In the genomic region with DNA sequence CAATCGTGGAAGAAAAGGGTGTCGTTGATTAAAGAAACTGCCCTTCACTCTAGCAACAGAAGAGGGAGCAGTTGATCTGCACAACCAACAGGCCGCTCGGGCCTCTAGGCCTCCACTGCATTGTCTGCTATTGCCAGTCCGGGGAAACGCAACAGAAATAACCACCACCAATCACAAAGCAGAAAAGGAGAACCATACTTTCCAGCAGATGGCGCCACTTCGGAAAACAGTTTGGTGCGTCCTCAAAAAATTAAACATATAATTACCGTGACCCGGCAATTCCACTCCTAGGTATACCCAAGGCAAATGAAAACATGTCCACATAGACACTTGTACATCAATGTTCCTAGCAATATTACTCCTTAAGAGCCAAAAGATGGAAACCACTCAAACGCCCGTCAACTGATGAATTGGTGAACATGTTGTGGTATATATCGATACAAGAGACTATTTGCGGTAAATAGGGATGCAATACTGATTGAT, we compare ENCODE assay signal across 8 cellular contexts.
DNase-seq lines count a peak whose midpoint lies in the region; ATAC-seq, FAIRE-seq and TF ChIP-seq lines count a peak whose summit lies in the region.

No MANE protein-coding gene starts in this region.

- CTCF ChIA-PET in K562 (lab: Yijun Ruan, JAX; ENCODE audit: low intra/inter-chr PET ratio) = interaction anchor here (0.7 to 2.0 kb wide), 2 partner anchors 256 to 258 kb away, joined by 3 to 9 read pairs; no protein-coding TSS in a partner anchor

- TF ChIP-seq POLR2A in K562 (conservative IDR thresholded peaks at IDR 0.05) = no peak

- TF ChIP-seq EP300 in K562 (IDR thresholded peaks at IDR 0.05; ENCODE audit: low read length) = no peak

- POLR2A ChIA-PET in K562 (lab: Yijun Ruan, JAX) = no interaction called here

- intact Hi-C loops in K562 (cut with micrococcal nuclease) = no loop called here

- H3K4me1 ChIP-seq in K562 (replicated peaks in 1 of 2; ENCODE audit: control insufficient read depth in 2 of 2, insufficient read depth in 2 of 2, low read length in 2 of 2) (peaks cover 3 to 9% of the 10 kb centered on the region in 2 experiments; a peak in 3 of 5 replicates), smooth muscle cell (ENCODE audit: low read depth) (no peaks in the 10 kb centered on the region)

- TF ChIP-seq CTCF in K562 (IDR thresholded peaks at IDR 0.05 in 2 of 3, conservative IDR thresholded peaks at IDR 0.05 in 1 of 3; ENCODE audit: insufficient read depth in 2 of 3, low read depth in 1 of 3, low read length in 3 of 3) = peak; percentile 89 to 97 (median 96)
- peak; percentile 89 for TF ChIP-seq CTCF in smooth muscle cell (IDR thresholded peaks at IDR 0.05; ENCODE audit: borderline replicate concordance, insufficient read depth, poor library complexity, severe bottlenecking)

- H3K4me2 ChIP-seq in K562 (ENCODE audit: insufficient read depth, low read length) = no peak overlapping the region
- H3K4me2 ChIP-seq in smooth muscle cell = no peak overlapping the region

- H3K36me3 ChIP-seq in K562 (ENCODE audit: control insufficient read depth, insufficient read depth, low read length) (no peaks in the 10 kb centered on the region), smooth muscle cell (ENCODE audit: low read depth) (no peaks in the 10 kb centered on the region)

- H3K9ac ChIP-seq in K562 (ENCODE audit: insufficient read depth in 1 of 2, low read depth in 2 of 2, low read length in 2 of 2) (no peak overlapping the region), smooth muscle cell (ENCODE audit: low read depth) (no peak overlapping the region)

- H3K27ac ChIP-seq in K562 (ENCODE audit: extremely low read depth, low read depth, low read length) (no peak overlapping the region), smooth muscle cell (ENCODE audit: low read depth) (no peak overlapping the region)

- in situ Hi-C loops in K562 (cut with MboI) = loop anchor here (10.0 kb wide), 1 partner anchor 407 kb away; no protein-coding TSS in a partner anchor

- no peaks in the 10 kb centered on the region for H4K20me1 ChIP-seq in K562 (replicated peaks; ENCODE audit: control insufficient read depth, insufficient read depth, low read length)
- no peaks in the 10 kb centered on the region for H4K20me1 ChIP-seq in smooth muscle cell (ENCODE audit: low read depth)

- H2AFZ ChIP-seq in K562 (ENCODE audit: low read depth, low read length) (no peak overlapping the region; the same call in 1 of the 2 replicates), smooth muscle cell (ENCODE audit: low read depth) (no peak overlapping the region)

- peak; percentile 84 to 91 for TF ChIP-seq RAD21 in K562 (CRISPR knock-in tag; conservative IDR thresholded peaks at IDR 0.05 in 1 of 2, IDR thresholded peaks at IDR 0.05 in 1 of 2)

- H3K79me2 ChIP-seq in K562 (ENCODE audit: control insufficient read depth, insufficient read depth, low read length) (no peaks in the 10 kb centered on the region), smooth muscle cell (ENCODE audit: low read depth) (no peaks in the 10 kb centered on the region)

- H3K27me3 ChIP-seq in K562 (ENCODE audit: control insufficient read depth in 2 of 2, insufficient read depth in 2 of 2, low read length in 2 of 2) = peaks cover 4 to 20% of the 10 kb centered on the region in 2 experiments; a peak in 4 of 5 replicates
- no peaks in the 10 kb centered on the region for H3K27me3 ChIP-seq in smooth muscle cell (ENCODE audit: low read depth)

- ATAC-seq in HG02938 (IDR thresholded peaks at IDR 0.05; ENCODE audit: unreplicated experiment) (peak; percentile 56), K562 (peak; percentile 99), GM21528 (IDR thresholded peaks at IDR 0.05; ENCODE audit: low FRiP score, unreplicated experiment) (no peak)

- no peaks in the 10 kb centered on the region for H3F3A ChIP-seq in smooth muscle cell (ENCODE audit: low read depth)

- 22% methylated on average over 15 of the region's 15 CpGs for WGBS in K562 (ENCODE audit: insufficient coverage, low coverage, missing lambda C conversion rate)
- WGBS in smooth muscle cell (ENCODE audit: low lambda C conversion rate) = 38% methylated on average over 15 of the region's 15 CpGs

- H3K9me3 ChIP-seq in K562 (replicated peaks; ENCODE audit: control insufficient read depth, insufficient read depth, low read depth, low read length) (no peaks in the 10 kb centered on the region), smooth muscle cell (replicated peaks; ENCODE audit: low read depth) (no peaks in the 10 kb centered on the region)

- H3K4me3 ChIP-seq in K562 = no peak overlapping the region
- no peak overlapping the region for H3K4me3 ChIP-seq in smooth muscle cell

- DNase-seq in ELF-1 (ENCODE audit: low read depth, low spot score) (peak; percentile 93), NOMO-1 treated with dmso at 0.1 percent for 144 hours (lab: John Stamatoyannopoulos, UW; ENCODE audit: unreplicated experiment) (peak; percentile 7), K562 (ENCODE audit: extremely low read depth in 1 of 4, low spot score in 3 of 4) (peak; percentile 66 to 84 (median 72)), iPS DF 19.7 (ENCODE audit: low read depth, low spot score) (peak; percentile 83), smooth muscle cell (lab: John Stamatoyannopoulos, UW; ENCODE audit: unreplicated experiment) (peak; percentile 24), NCI-H1694 treated with DMSO at 0.1 percent for 48 hours (lab: John Stamatoyannopoulos, UW) (no peak)

- peak; percentile 95 for FAIRE-seq in K562 (lab: Jason Lieb, UNC)

- BruUV-seq in K562 (replicated peaks; lab: Mats Ljungman, UMichigan) = no TSS peak

- H3K9me1 ChIP-seq in K562 (ENCODE audit: control insufficient read depth, insufficient read depth, low read length) = no peaks in the 10 kb centered on the region

TF ChIP-seq in K562, 482 proteins besides CTCF, POLR2A, EP300 and RAD21 (continues in another document):
- TF ChIP-seq BDP1 (IDR thresholded peaks at IDR 0.05; ENCODE audit: insufficient read depth, insufficient read length) (no peak), ARID2 (IDR thresholded peaks at IDR 0.05) (no peak), SRSF1 (IDR thresholded peaks at IDR 0.05; ENCODE audit: low read depth, low read length) (no peak), CHD4 (IDR thresholded peaks at IDR 0.05; ENCODE audit: insufficient read depth, insufficient replicate concordance, low read depth, low read length, poor library complexity, severe bottlenecking) (no peak), MAFF (IDR thresholded peaks at IDR 0.05; ENCODE audit: low read length) (no peak), CEBPG (CRISPR knock-in tag; IDR thresholded peaks at IDR 0.05) (no peak), CEBPG (tag; conservative IDR thresholded peaks at IDR 0.05 in 1 of 2, IDR thresholded peaks at IDR 0.05 in 1 of 2) (no peak), SREBF1 (IDR thresholded peaks at IDR 0.05; ENCODE audit: borderline replicate concordance, low read depth, low read length) (no peak), RBM39 (optimal IDR thresholded peaks at IDR 0.05; ENCODE audit: low read depth, low read length) (no peak), CCNT2 (IDR thresholded peaks at IDR 0.05; ENCODE audit: borderline replicate concordance, extremely low read depth, insufficient read length, low read depth, low read length) (no peak), NONO (IDR thresholded peaks at IDR 0.05; ENCODE audit: low read depth in 2 of 2, low read length in 1 of 2) (no peak), NR1H2 (CRISPR knock-in tag; IDR thresholded peaks at IDR 0.05) (no peak)
- TF ChIP-seq, protein P1, sequence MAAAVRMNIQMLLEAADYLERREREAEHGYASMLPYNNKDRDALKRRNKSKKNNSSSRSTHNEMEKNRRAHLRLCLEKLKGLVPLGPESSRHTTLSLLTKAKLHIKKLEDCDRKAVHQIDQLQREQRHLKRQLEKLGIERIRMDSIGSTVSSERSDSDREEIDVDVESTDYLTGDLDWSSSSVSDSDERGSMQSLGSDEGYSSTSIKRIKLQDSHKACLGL (CRISPR knock-in tag; IDR thresholded peaks at IDR 0.05; ENCODE audit: borderline replicate concordance, poor library complexity, severe bottlenecking) = no peak
- TF ChIP-seq, protein P2, sequence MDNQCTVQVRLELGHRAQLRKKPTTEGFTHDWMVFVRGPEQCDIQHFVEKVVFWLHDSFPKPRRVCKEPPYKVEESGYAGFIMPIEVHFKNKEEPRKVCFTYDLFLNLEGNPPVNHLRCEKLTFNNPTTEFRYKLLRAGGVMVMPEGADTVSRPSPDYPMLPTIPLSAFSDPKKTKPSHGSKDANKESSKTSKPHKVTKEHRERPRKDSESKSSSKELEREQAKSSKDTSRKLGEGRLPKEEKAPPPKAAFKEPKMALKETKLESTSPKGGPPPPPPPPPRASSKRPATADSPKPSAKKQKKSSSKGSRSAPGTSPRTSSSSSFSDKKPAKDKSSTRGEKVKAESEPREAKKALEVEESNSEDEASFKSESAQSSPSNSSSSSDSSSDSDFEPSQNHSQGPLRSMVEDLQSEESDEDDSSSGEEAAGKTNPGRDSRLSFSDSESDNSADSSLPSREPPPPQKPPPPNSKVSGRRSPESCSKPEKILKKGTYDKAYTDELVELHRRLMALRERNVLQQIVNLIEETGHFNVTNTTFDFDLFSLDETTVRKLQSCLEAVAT (IDR thresholded peaks at IDR 0.05) = no peak
- TF ChIP-seq, protein P3, sequence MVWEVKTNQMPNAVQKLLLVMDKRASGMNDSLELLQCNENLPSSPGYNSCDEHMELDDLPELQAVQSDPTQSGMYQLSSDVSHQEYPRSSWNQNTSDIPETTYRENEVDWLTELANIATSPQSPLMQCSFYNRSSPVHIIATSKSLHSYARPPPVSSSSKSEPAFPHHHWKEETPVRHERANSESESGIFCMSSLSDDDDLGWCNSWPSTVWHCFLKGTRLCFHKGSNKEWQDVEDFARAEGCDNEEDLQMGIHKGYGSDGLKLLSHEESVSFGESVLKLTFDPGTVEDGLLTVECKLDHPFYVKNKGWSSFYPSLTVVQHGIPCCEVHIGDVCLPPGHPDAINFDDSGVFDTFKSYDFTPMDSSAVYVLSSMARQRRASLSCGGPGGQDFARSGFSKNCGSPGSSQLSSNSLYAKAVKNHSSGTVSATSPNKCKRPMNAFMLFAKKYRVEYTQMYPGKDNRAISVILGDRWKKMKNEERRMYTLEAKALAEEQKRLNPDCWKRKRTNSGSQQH (CRISPR knock-in tag; IDR thresholded peaks at IDR 0.05) = no peak
- TF ChIP-seq, protein P4, sequence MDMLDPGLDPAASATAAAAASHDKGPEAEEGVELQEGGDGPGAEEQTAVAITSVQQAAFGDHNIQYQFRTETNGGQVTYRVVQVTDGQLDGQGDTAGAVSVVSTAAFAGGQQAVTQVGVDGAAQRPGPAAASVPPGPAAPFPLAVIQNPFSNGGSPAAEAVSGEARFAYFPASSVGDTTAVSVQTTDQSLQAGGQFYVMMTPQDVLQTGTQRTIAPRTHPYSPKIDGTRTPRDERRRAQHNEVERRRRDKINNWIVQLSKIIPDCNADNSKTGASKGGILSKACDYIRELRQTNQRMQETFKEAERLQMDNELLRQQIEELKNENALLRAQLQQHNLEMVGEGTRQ (CRISPR knock-in tag; IDR thresholded peaks at IDR 0.05) = no peak
